In genomic region chr21:29075706-29076447, GRCh38 we compare ENCODE assay signal across 7 cellular contexts. TPM values are rescaled to one million over a fixed set of nuclear protein-coding genes. Genes with fewer than 3 reads are reported as not detected.
DNase-seq lines count a peak whose midpoint lies in the region; TF ChIP-seq lines count a peak whose summit lies in the region.

No MANE protein-coding gene starts in this region.

- H3K9me3 ChIP-seq in ascending aorta (no peaks in the 10 kb centered on the region), neutrophil (no peaks in the 10 kb centered on the region), uterus (no peaks in the 10 kb centered on the region)

- peaks cover 0 to 18% of the 10 kb centered on the region in 2 donors for H3K4me1 ChIP-seq in ascending aorta
- peaks cover 45 to 55% of the 10 kb centered on the region in 2 experiments for H3K4me1 ChIP-seq in neutrophil (ENCODE audit: control insufficient read depth in 1 of 2, insufficient read depth in 1 of 2, low read depth in 1 of 2, low read length in 1 of 2)
- peaks cover 3 to 9% of the 10 kb centered on the region in 2 donors for H3K4me1 ChIP-seq in uterus

- in situ Hi-C loops in GM13976 (cut with MboI; ENCODE audit: low sequenced_read_pairs, unreplicated experiment) = loop anchor here (25.0 kb wide), 1 partner anchor 761 kb away; no protein-coding TSS in a partner anchor

- H3K36me3 ChIP-seq in ascending aorta (no peaks in the 10 kb centered on the region), neutrophil (no peaks in the 10 kb centered on the region), uterus (no peaks in the 10 kb centered on the region)

- H3K27me3 ChIP-seq in ascending aorta (no peaks in the 10 kb centered on the region), neutrophil (no peaks in the 10 kb centered on the region), uterus (no peaks in the 10 kb centered on the region)

- TF ChIP-seq POLR2A in uterus (IDR thresholded peaks at IDR 0.05) = no peak

- DNase-seq in EH (ENCODE audit: low read depth) (peak; percentile 15), LHCN-M2 (ENCODE audit: low read depth) (peak; percentile 44), ascending aorta (ENCODE audit: low spot score in 2 of 2) (no peak), NCI-H1436 treated with DMSO at 0.1 percent for 48 hours (lab: John Stamatoyannopoulos, UW) (no peak), GM13976 (ENCODE audit: low spot score) (no peak), uterus (no peak)

- H3K4me3 ChIP-seq in ascending aorta (peak overlapping the region; percentile 56 to 84), neutrophil (ENCODE audit: low read depth in 1 of 2, low read length in 1 of 2) (no peak overlapping the region), uterus (no peak overlapping the region)

- TF ChIP-seq CTCF in ascending aorta (IDR thresholded peaks at IDR 0.05) = no peak
- TF ChIP-seq CTCF in neutrophil (IDR thresholded peaks at IDR 0.05) = no peak
- no peak for TF ChIP-seq CTCF in GM13976 (IDR thresholded peaks at IDR 0.05; ENCODE audit: borderline replicate concordance, control extremely low read depth, extremely low read depth, insufficient read depth, missing control alignments)
- no peak for TF ChIP-seq CTCF in uterus (IDR thresholded peaks at IDR 0.05)

- H3K27ac ChIP-seq in ascending aorta = peak overlapping the region; percentile 79 to 94
- peak overlapping the region; percentile 79 for H3K27ac ChIP-seq in neutrophil
- H3K27ac ChIP-seq in uterus = peak overlapping the region in 1 of 2 donors; percentile 86

- intact Hi-C loops in ascending aorta (cut with DNase I) (no loop called here), uterus (cut with DNase I; ENCODE audit: low total_unique reads) (no loop called here)

RNA-seq across cellular contexts. Expression of gene CCT8, which starts 2.4 kb away (rescaled TPM):
- total RNA-seq in LHCN-M2 (2014; rRNA removed) (246 and 253 TPM in 2 replicates), ascending aorta (36.7 TPM), uterus (100 to 1,000 TPM in 2 of 4 donors, 10 to 100 TPM in 2; 34.6 to 186 (median 115) TPM)
- 136 TPM for polyA plus RNA-seq in LHCN-M2 (2012)

RNA-seq across cellular contexts. Expression of gene USP16, which starts 51.4 kb away (rescaled TPM):
- 40.4 and 41.1 TPM in 2 replicates for total RNA-seq in LHCN-M2 (2014; rRNA removed)
- polyA plus RNA-seq in LHCN-M2 (2012) = 14.3 TPM
- total RNA-seq in ascending aorta = 7.2 TPM
- 10 to 100 TPM; 19.0 to 53.2 (median 44.4) TPM for total RNA-seq in uterus

RNA-seq across cellular contexts. Expression of gene MAP3K7CL, which starts 54.6 kb away (rescaled TPM):
- total RNA-seq in LHCN-M2 (2014; rRNA removed) (23.1 and 44.1 TPM in 2 replicates), ascending aorta (6.9 TPM), uterus (1 to 10 TPM; 2.3 to 7.3 (median 5.5) TPM)
- 67.0 TPM for polyA plus RNA-seq in LHCN-M2 (2012)

RNA-seq across cellular contexts. Expression of gene RWDD2B, which starts 56.7 kb away (rescaled TPM):
- total RNA-seq in LHCN-M2 (2014; rRNA removed) (21.8 and 25.4 TPM in 2 replicates), ascending aorta (1.7 TPM), uterus (10 to 100 TPM in 3 of 4 donors, 1 to 10 TPM in 1; 7.7 to 16.2 (median 14.6) TPM)
- polyA plus RNA-seq in LHCN-M2 (2012) = 18.6 TPM

Comparison
In these comparisons a context has a peak if more than half of its experiments do, and no peak if none do; other contexts are left out.
1. DNase-seq: peak in EH (single experiment) and LHCN-M2 (single experiment); none in ascending aorta (0 of 2), NCI-H1436 treated with DMSO at 0.1 percent for 48 hours (single experiment), GM13976 (single experiment) and uterus (0 of 2).
2. H3K4me3 ChIP-seq: peak in ascending aorta (2 of 2); none in neutrophil (0 of 2) and uterus (0 of 2).